In the genomic region with DNA sequence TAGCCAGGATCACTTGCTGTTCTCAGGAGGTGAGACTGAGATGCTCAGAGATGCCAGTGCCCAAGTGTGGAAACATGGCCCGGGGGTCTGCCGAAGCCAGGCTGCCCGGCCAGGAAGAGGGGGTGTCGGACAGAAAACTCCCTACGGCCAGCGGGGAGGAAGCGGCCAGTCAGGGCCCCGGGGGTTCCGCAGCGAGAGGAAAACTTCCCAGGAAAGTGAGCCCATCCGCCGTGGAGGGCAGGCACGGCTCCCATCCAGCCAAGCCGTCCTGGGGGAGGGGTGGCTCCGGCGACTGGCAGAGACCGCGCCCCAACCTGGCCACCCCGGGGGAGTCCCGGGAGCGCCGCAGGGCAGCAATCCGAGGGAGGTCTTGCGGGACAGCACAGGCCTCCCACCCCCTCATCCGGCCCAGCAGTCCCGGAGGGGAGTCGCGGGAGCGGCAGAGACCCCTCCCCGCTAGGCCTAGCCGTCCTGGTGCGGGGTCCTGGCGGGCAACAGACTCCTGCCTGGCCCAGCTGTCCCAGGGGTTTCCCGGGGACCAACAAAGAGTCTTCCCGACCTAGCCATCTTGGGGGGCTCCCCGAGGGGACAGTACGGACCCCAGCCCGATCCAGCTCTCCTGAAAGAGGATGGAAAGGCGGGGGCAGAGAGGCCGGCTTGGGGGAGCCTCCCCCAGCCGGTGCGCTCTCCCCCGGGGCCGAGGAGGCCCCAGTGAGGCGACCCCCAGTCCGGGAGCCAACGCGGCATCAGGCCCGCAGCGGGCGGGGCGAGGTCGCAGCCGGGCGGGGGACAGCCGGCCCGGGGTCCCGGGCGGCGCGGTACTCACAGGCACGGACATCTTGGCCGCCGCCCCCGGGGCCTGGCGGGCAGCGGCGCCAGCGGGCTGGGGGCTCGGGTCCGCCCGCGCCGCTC, we compare ENCODE assay signal across 9 cellular contexts. TPM values are rescaled to one million over a fixed set of nuclear protein-coding genes. Genes with fewer than 3 reads are reported as not detected.
DNase-seq lines count a peak whose midpoint lies in the region; ATAC-seq and TF ChIP-seq lines count a peak whose summit lies in the region.
"Had no signal": no experiment of that assay in that cellular context is flagged by ENCODE, and none has a peak within 500 bp of the region (broad histone marks: within the 10 kb centered on the region; RNA-seq: fewer than 3 reads in every experiment).

No MANE protein-coding gene starts in this region.

- no peaks in the 10 kb centered on the region for H4K20me1 ChIP-seq in neural cell (ENCODE audit: insufficient read depth)

- H3K9me3 Mint-ChIP-seq in Caco-2 (ENCODE audit: unreplicated experiment) = no peaks in the 10 kb centered on the region

- H3K36me3 Mint-ChIP-seq in Caco-2 (ENCODE audit: insufficient read depth, unreplicated experiment) = peaks cover 22% of the 10 kb centered on the region

- peak; percentile 16 for ATAC-seq in GM21529 (IDR thresholded peaks at IDR 0.05; ENCODE audit: unreplicated experiment)

- H3K27ac ChIP-seq in epithelial cell of prostate (peak overlapping the region; percentile 67), neural cell (ENCODE audit: low read length) (peak overlapping the region; percentile 42)

- peak overlapping the region; percentile 95 for H3K27ac Mint-ChIP-seq in Caco-2 (ENCODE audit: unreplicated experiment)

- no TSS peak for BruUV-seq in Caco-2 (replicated peaks; lab: Mats Ljungman, UMichigan)

- no peaks in the 10 kb centered on the region for H3K27me3 Mint-ChIP-seq in Caco-2 (ENCODE audit: insufficient read depth, unreplicated experiment)

- H3K4me3 ChIP-seq in Caco-2 (ENCODE audit: low read depth, low read length) = peak overlapping the region; percentile 89
- peak overlapping the region; percentile 95 for H3K4me3 ChIP-seq in neural cell (ENCODE audit: low read length)

- CTCF ChIA-PET in Caco-2 (lab: Charles Lee) = interaction anchor here (0.8 to 1.9 kb wide), 3 partner anchors 31 to 120 kb away, joined by 3 to 17 read pairs (median 4); no protein-coding TSS in a partner anchor

- TF ChIP-seq CTCF in Caco-2 (IDR thresholded peaks at IDR 0.05; ENCODE audit: insufficient read depth in 1 of 2, low read depth in 1 of 2, low read length in 1 of 2, severe bottlenecking in 1 of 2, unreplicated experiment in 1 of 2) = no peak
- no peak for TF ChIP-seq CTCF in neural cell (IDR thresholded peaks at IDR 0.05; ENCODE audit: poor library complexity, severe bottlenecking)

- peak overlapping the region; percentile 94 for H3K9ac ChIP-seq in neural cell (ENCODE audit: low read length)

- H3K36me3 ChIP-seq in Caco-2 (ENCODE audit: control insufficient read depth, insufficient read depth, low read length) = peaks cover 5% of the 10 kb centered on the region; the same call in 1 of the 2 replicates
- H3K36me3 ChIP-seq in neural cell (ENCODE audit: insufficient read depth, low read length) = no peaks in the 10 kb centered on the region

- H3K4me2 ChIP-seq in neural cell (ENCODE audit: low read length) = peak overlapping the region; percentile 78

- peaks cover 27% of the 10 kb centered on the region for H3K4me1 Mint-ChIP-seq in Caco-2 (ENCODE audit: low read depth, unreplicated experiment)

- no peaks in the 10 kb centered on the region for H3K9me2 ChIP-seq in neural cell (ENCODE audit: insufficient read depth, low read length)

- POLR2A ChIA-PET in Caco-2 (lab: Charles Lee) = interaction anchor here (0.5 to 1.5 kb wide), 4 partner anchors 14 to 139 kb away, joined by 3 to 10 read pairs (median 6); partner anchors contain the start of gene BCAR1

- intact Hi-C loops in Caco-2 (cut with micrococcal nuclease; ENCODE audit: unreplicated experiment) = loop anchor here (2.0 kb wide), 1 partner anchor 46 kb away; no protein-coding TSS in a partner anchor

- no peaks in the 10 kb centered on the region for H3K9me3 ChIP-seq in Caco-2
- H3K9me3 ChIP-seq in neural cell (ENCODE audit: low read length) = no peaks in the 10 kb centered on the region

- peaks cover 46% of the 10 kb centered on the region for H3K4me1 ChIP-seq in Caco-2

- H3F3A ChIP-seq in neural cell (ENCODE audit: insufficient read depth, low read length, poor library complexity, severe bottlenecking) = no peaks in the 10 kb centered on the region

- peaks cover 54% of the 10 kb centered on the region for H3K79me2 ChIP-seq in neural cell (replicated peaks; ENCODE audit: insufficient read depth, low read length)

- DNase-seq in Caco-2 (peak in 1 of 2 experiments; percentile 57), NCI-H69 (lab: John Stamatoyannopoulos, UW) (peak; percentile 61), epithelial cell of prostate (ENCODE audit: low read depth, low spot score) (no peak), COR-L47 (lab: John Stamatoyannopoulos, UW) (no peak), NCI-H2171 treated with DMSO at 0.1 percent for 48 hours (lab: John Stamatoyannopoulos, UW) (no peak), NCI-H1694 treated with DMSO at 0.1 percent for 48 hours (lab: John Stamatoyannopoulos, UW) (no peak)

- no peak for TF ChIP-seq EP300 in neural cell (conservative IDR thresholded peaks at IDR 0.05; ENCODE audit: poor library complexity, severe bottlenecking)

- H3K27me3 ChIP-seq in Caco-2 (replicated peaks; ENCODE audit: control insufficient read depth, insufficient read depth, low read length) (no peaks in the 10 kb centered on the region), neural cell (ENCODE audit: insufficient read depth, low read depth, low read length) (no peaks in the 10 kb centered on the region)

- peak overlapping the region; percentile 82 for H3K4me3 Mint-ChIP-seq in Caco-2 (ENCODE audit: unreplicated experiment)

- H2AFZ ChIP-seq in neural cell (ENCODE audit: low read depth, low read length) = peak overlapping the region; percentile 73

- no peak for TF ChIP-seq RAD21 in neural cell (conservative IDR thresholded peaks at IDR 0.05)

TF ChIP-seq in neural cell, 6 proteins besides CTCF, POLR2A, EP300 and RAD21:
- TF ChIP-seq SMC3 (conservative IDR thresholded peaks at IDR 0.05; ENCODE audit: poor library complexity) (no peak), POLR2AphosphoS5 (IDR thresholded peaks at IDR 0.05) (no peak), EZH2 (IDR thresholded peaks at IDR 0.05; ENCODE audit: borderline replicate concordance, insufficient read depth, low read length, poor library complexity, severe bottlenecking) (no peak), MXI1 (conservative IDR thresholded peaks at IDR 0.05; ENCODE audit: poor library complexity, severe bottlenecking) (no peak), TAF1 (IDR thresholded peaks at IDR 0.05; ENCODE audit: low read depth) (no peak), REST (IDR thresholded peaks at IDR 0.05; ENCODE audit: borderline replicate concordance) (no peak)

RNA-seq across cellular contexts. Expression of gene BCAR1, which starts 13.8 kb away (rescaled TPM):
- 94.0 and 95.5 TPM in 2 replicates for total RNA-seq in Caco-2 (2022)
- polyA plus RNA-seq in neural cell = 38.9 and 39.1 TPM in 2 replicates
- polyA minus RNA-seq in neural cell = 45.6 and 47.5 TPM in 2 replicates

RNA-seq across cellular contexts. Expression of gene CTRB1, which starts 46.5 kb away (rescaled TPM):
- not detected in 2 replicates for total RNA-seq in Caco-2 (2022)
- polyA plus RNA-seq in neural cell = 1.2 TPM in 1 of 2 replicates, not detected in the other
- polyA minus RNA-seq in neural cell = not detected in 2 replicates
- total RNA-seq: LHCN-M2 had no signal

RNA-seq across cellular contexts. Expression of gene CTRB2, which starts 58.3 kb away (rescaled TPM):
- total RNA-seq in Caco-2 (2022) = not detected in 2 replicates
- polyA plus RNA-seq in neural cell = not detected in 2 replicates
- not detected in 2 replicates for polyA minus RNA-seq in neural cell
- total RNA-seq: LHCN-M2 had no signal
